In the genomic region with DNA sequence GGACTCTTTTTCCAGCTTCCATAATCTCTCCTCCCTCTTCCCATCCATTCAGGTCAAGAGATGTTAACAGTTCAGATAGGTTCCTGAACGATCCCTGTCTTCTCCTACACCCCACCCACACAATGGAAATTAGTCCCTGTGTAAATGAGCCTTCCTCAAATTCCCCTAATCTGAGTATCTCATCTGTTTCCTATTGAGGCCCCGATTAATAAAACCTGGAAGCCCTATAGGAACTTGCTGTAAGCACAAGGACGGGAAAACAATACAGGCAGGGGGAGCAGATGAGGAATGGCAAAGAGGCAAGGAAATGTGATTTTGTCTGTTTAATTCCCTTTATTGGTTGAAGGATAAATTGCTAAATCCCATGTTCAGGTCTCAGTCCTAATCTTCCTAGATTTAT, we compare ENCODE assay signal across 30 cellular contexts. TPM values are rescaled to one million over a fixed set of nuclear protein-coding genes. Genes with fewer than 3 reads are reported as not detected.
"Had no signal": no experiment of that assay in that cellular context is flagged by ENCODE, and none has a peak within 500 bp of the region (broad histone marks: within the 10 kb centered on the region; RNA-seq: fewer than 3 reads in every experiment).

No MANE protein-coding gene starts in this region.

- H3K36me3 ChIP-seq: adrenal gland, cardiac muscle cell, colonic mucosa, pancreas, transverse colon had no signal

- H3K27ac Mint-ChIP-seq: activated naive CD4-positive, alpha-beta T cell treated with anti-CD3 and anti-CD28 coated beads for 36 hours; activated naive CD8-positive, alpha-beta T cell treated with anti-CD3 and anti-CD28 coated beads for 36 hours; activated T-helper 1 cell treated with anti-CD3 and anti-CD28 coated beads, Interleukin-12 subunit alpha, Interleukin-12 subunit beta, Interleukin-2, Interleukin-4 antibody, amounts not matched to agents 30 ng/mL and 10 ng/mL and 1 ng/mL, durations not matched to agents 14 hours and 24 hours and 36 hours; effector memory CD8-positive, alpha-beta T cell; mesothelial cell of epicardium; nephron progenitor cell had no signal

- H3K4me1 ChIP-seq: adrenal gland, body of pancreas, colonic mucosa, foreskin keratinocyte, pancreas, testis, transverse colon had no signal

- H3K4me1 Mint-ChIP-seq: activated naive CD8-positive, alpha-beta T cell treated with anti-CD3 and anti-CD28 coated beads for 36 hours had no signal

- H3K27ac ChIP-seq: adrenal gland, body of pancreas, cardiac muscle cell, colonic mucosa, foreskin keratinocyte, pancreas, testis, transverse colon had no signal

- H3K4me3 Mint-ChIP-seq: activated naive CD4-positive, alpha-beta T cell treated with anti-CD3 and anti-CD28 coated beads for 36 hours; activated naive CD8-positive, alpha-beta T cell treated with anti-CD3 and anti-CD28 coated beads for 36 hours; activated T-helper 1 cell treated with anti-CD3 and anti-CD28 coated beads, Interleukin-12 subunit alpha, Interleukin-12 subunit beta, Interleukin-2, Interleukin-4 antibody, amounts not matched to agents 30 ng/mL and 10 ng/mL and 1 ng/mL, durations not matched to agents 14 hours and 24 hours and 36 hours; effector memory CD8-positive, alpha-beta T cell; mesothelial cell of epicardium; naive B cell; nephron progenitor cell had no signal

- H3K9me3 ChIP-seq: adrenal gland, body of pancreas, colonic mucosa, pancreas, testis, transverse colon had no signal

- DNase-seq: activated CD4-positive, alpha-beta T cell treated with anti-CD3 and anti-CD28 coated beads for 48 hours; activated CD4-positive, alpha-beta T cell treated with anti-CD3 and anti-CD28 coated beads, Interleukin-2, amount 50 U/mL, for 48 hours; activated CD8-positive, alpha-beta memory T cell treated with anti-CD3 and anti-CD28 coated beads, Interleukin-2, amount 50 U/mL, for 4 hours; activated effector memory CD4-positive, alpha-beta T cell treated with anti-CD3 and anti-CD28 coated beads, Interleukin-2, amount 50 U/mL, for 16 hours; activated naive CD4-positive, alpha-beta T cell treated with anti-CD3 and anti-CD28 coated beads for 36 hours; activated naive CD8-positive, alpha-beta T cell treated with anti-CD3 and anti-CD28 coated beads for 36 hours; activated T-cell treated with anti-CD3 and anti-CD28 coated beads, Interleukin-2, amount 50 U/mL, for 1 hour; adrenal gland; aorta; body of pancreas; cerebellar nuclear complex; colonic mucosa; effector memory CD8-positive, alpha-beta T cell; foreskin keratinocyte; left cardiac atrium; left ventricle myocardium superior; mammary epithelial cell; naive B cell; nephron progenitor cell; nucleus accumbens; pancreas; right cardiac atrium; stimulated activated CD4-positive, alpha-beta T cell treated with anti-CD3 and anti-CD28 coated beads, Interleukin-2, amount 100 ng/mL, for 48 hours; stimulated activated naive CD8-positive, alpha-beta T cell treated with anti-CD3 and anti-CD28 coated beads, Interleukin-15, Interleukin-2, amounts not matched to agents 100 U/mL and 50 U/mL, for 24 hours; testis; transverse colon had no signal

- H3K36me3 Mint-ChIP-seq: activated naive CD8-positive, alpha-beta T cell treated with anti-CD3 and anti-CD28 coated beads for 36 hours; mesothelial cell of epicardium; naive B cell had no signal

- H3K27me3 Mint-ChIP-seq: activated naive CD8-positive, alpha-beta T cell treated with anti-CD3 and anti-CD28 coated beads for 36 hours; effector memory CD8-positive, alpha-beta T cell; naive B cell had no signal

- H3K4me3 ChIP-seq: adrenal gland, body of pancreas, cardiac muscle cell, colonic mucosa, pancreas, testis, transverse colon had no signal

- H3K27me3 ChIP-seq: adrenal gland, body of pancreas, cardiac muscle cell, colonic mucosa, pancreas, testis, transverse colon had no signal

- H3K9me3 Mint-ChIP-seq: activated naive CD4-positive, alpha-beta T cell treated with anti-CD3 and anti-CD28 coated beads for 36 hours; activated naive CD8-positive, alpha-beta T cell treated with anti-CD3 and anti-CD28 coated beads for 36 hours; activated T-helper 1 cell treated with anti-CD3 and anti-CD28 coated beads, Interleukin-12 subunit alpha, Interleukin-12 subunit beta, Interleukin-2, Interleukin-4 antibody, amounts not matched to agents 30 ng/mL and 10 ng/mL and 1 ng/mL, durations not matched to agents 14 hours and 24 hours and 36 hours; effector memory CD8-positive, alpha-beta T cell; mesothelial cell of epicardium; nephron progenitor cell had no signal

RNA-seq across cellular contexts. Expression of a gene that starts 37.9 kb away (rescaled TPM):
- total RNA-seq: body of pancreas, cardiac muscle cell, foreskin keratinocyte, left ventricle myocardium superior, right cardiac atrium, urinary bladder had no signal
- polyA plus RNA-seq: cardiac muscle cell, mammary epithelial cell, right cardiac atrium had no signal
